24 cellular contexts compared by ENCODE assay signal in genomic region chr13:26562538-26562890, GRCh38. TPM values are rescaled to one million over a fixed set of nuclear protein-coding genes. Genes with fewer than 3 reads are reported as not detected.
A peak's percentile ranks its signal among the peaks of the same experiment; 100 is the strongest.
DNase-seq lines count a peak whose midpoint lies in the region; ATAC-seq and TF ChIP-seq lines count a peak whose summit lies in the region.
"Had no signal": no experiment of that assay in that cellular context is flagged by ENCODE, and none has a peak within 500 bp of the region (broad histone marks: within the 10 kb centered on the region; RNA-seq: fewer than 3 reads in every experiment).

No MANE protein-coding gene starts in this region.

- H3K36me3 ChIP-seq in SK-N-SH (replicated peaks in 1 of 2; ENCODE audit: control insufficient read depth in 1 of 2, insufficient read depth in 2 of 2, low read length in 1 of 2): no peaks in the 10 kb centered on the region
- no peaks in the 10 kb centered on the region for H3K36me3 ChIP-seq in suprapubic skin
- no peaks in the 10 kb centered on the region for H3K36me3 ChIP-seq in CD8-positive, alpha-beta T cell (ENCODE audit: insufficient read depth, low read length)
- H3K36me3 ChIP-seq: heart left ventricle had no signal

- H3F3A ChIP-seq in SK-N-SH (replicated peaks; ENCODE audit: insufficient read depth): peaks cover 7% of the 10 kb centered on the region

- H3K36me3 Mint-ChIP-seq in HFFc6 (ENCODE audit: low read depth): peaks cover 9% of the 10 kb centered on the region
- no peaks in the 10 kb centered on the region for H3K36me3 Mint-ChIP-seq in CD8-positive, alpha-beta T cell
- H3K36me3 Mint-ChIP-seq: CD4-positive, alpha-beta memory T cell; naive B cell had no signal

- H2AFZ ChIP-seq in SK-N-SH (ENCODE audit: low read depth): no peak overlapping the region

- H3K9me2 ChIP-seq in SK-N-SH: no peaks in the 10 kb centered on the region

- H4K20me1 ChIP-seq in SK-N-SH (ENCODE audit: insufficient read depth): peaks cover 23% of the 10 kb centered on the region; the same call in 1 of the 2 replicates

- DNase-seq in HFFc6 (peak; percentile 20), SK-N-SH (peak; percentile 80), fibroblast of the aortic adventitia (ENCODE audit: low read depth) (peak; percentile 57), suprapubic skin (ENCODE audit: low spot score in 2 of 2) (no peak), retina (no peak)
- DNase-seq in CD8-positive, alpha-beta T cell: no peak
- DNase-seq: activated B cell treated with CpG ODN at 0.5 μM for 24 hours; activated naive CD4-positive, alpha-beta T cell treated with anti-CD3 and anti-CD28 coated beads for 36 hours; anterior cingulate cortex; CD4-positive, alpha-beta memory T cell; foreskin fibroblast; GDM1; heart left ventricle; Kasumi-1; kidney glomerular epithelial cell; naive B cell; NCI-H1048; NCI-H1930; NCI-H774; stimulated activated CD4-positive, alpha-beta T cell treated with anti-CD3 and anti-CD28 coated beads, Interleukin-12 subunit alpha, Interleukin-12 subunit beta, amount 100 ng/mL, for 4 hours; stimulated activated CD4-positive, alpha-beta T cell treated with anti-CD3 and anti-CD28 coated beads, Interleukin-4, amount 100 ng/mL, for 4 hours; stimulated activated naive CD4-positive, alpha-beta T cell had no signal

- H3K4me1 Mint-ChIP-seq in HFFc6 (ENCODE audit: low read depth): peaks cover 49% of the 10 kb centered on the region
- peaks cover 8% of the 10 kb centered on the region for H3K4me1 Mint-ChIP-seq in CD8-positive, alpha-beta T cell (ENCODE audit: low read depth)

- peaks cover 0 to 24% of the 10 kb centered on the region in 2 experiments; a peak in 2 of 4 replicates for H3K4me1 ChIP-seq in SK-N-SH (ENCODE audit: control insufficient read depth in 1 of 2, insufficient read depth in 2 of 2, low read depth in 1 of 2, low read length in 1 of 2)
- H3K4me1 ChIP-seq in suprapubic skin: peaks cover 17% of the 10 kb centered on the region
- no peaks in the 10 kb centered on the region for H3K4me1 ChIP-seq in CD8-positive, alpha-beta T cell (ENCODE audit: insufficient read depth, low read length)

- intact Hi-C loops in CD8-positive, alpha-beta T cell (cut with DNase I, micrococcal nuclease): no loop called here

- no peaks in the 10 kb centered on the region for H3K9me3 Mint-ChIP-seq in HFFc6
- H3K9me3 Mint-ChIP-seq in CD8-positive, alpha-beta T cell: no peaks in the 10 kb centered on the region
- H3K9me3 Mint-ChIP-seq: activated B cell treated with CpG ODN at 0.5 μM for 24 hours; activated naive CD4-positive, alpha-beta T cell treated with anti-CD3 and anti-CD28 coated beads for 36 hours; central memory CD8-positive, alpha-beta T cell had no signal

- H3K4me3 Mint-ChIP-seq in HFFc6: peak overlapping the region; percentile 29; the same call in 1 of the 2 replicates
- H3K4me3 Mint-ChIP-seq in CD8-positive, alpha-beta T cell: no peak overlapping the region
- H3K4me3 Mint-ChIP-seq: activated B cell treated with CpG ODN at 0.5 μM for 24 hours; activated naive CD4-positive, alpha-beta T cell treated with anti-CD3 and anti-CD28 coated beads for 36 hours; CD4-positive, alpha-beta memory T cell; central memory CD8-positive, alpha-beta T cell; naive B cell had no signal

- TF ChIP-seq EP300 in SK-N-SH (IDR thresholded peaks at IDR 0.05; ENCODE audit: borderline replicate concordance in 1 of 2, low read depth in 1 of 2, low read length in 1 of 2) (peak in 1 of 2 experiments; percentile 72; a peak in 2 of 4 replicates), suprapubic skin (IDR thresholded peaks at IDR 0.05) (no peak)

- H3K4me2 ChIP-seq in SK-N-SH: peak overlapping the region; percentile 4; the same call in 1 of the 2 replicates

- H3K4me3 ChIP-seq in SK-N-SH (ENCODE audit: low read depth in 2 of 2, low read length in 1 of 2): no peak overlapping the region
- H3K4me3 ChIP-seq in fibroblast of the aortic adventitia (ENCODE audit: low read depth, low read length): no peak overlapping the region
- no peak overlapping the region for H3K4me3 ChIP-seq in suprapubic skin
- no peak overlapping the region for H3K4me3 ChIP-seq in CD8-positive, alpha-beta T cell (ENCODE audit: low read depth, low read length)
- H3K4me3 ChIP-seq: heart left ventricle had no signal

- no peaks in the 10 kb centered on the region for H3K9me3 ChIP-seq in SK-N-SH
- no peaks in the 10 kb centered on the region for H3K9me3 ChIP-seq in suprapubic skin
- no peaks in the 10 kb centered on the region for H3K9me3 ChIP-seq in CD8-positive, alpha-beta T cell (ENCODE audit: low read length)
- H3K9me3 ChIP-seq: heart left ventricle had no signal

- TF ChIP-seq RAD21 in SK-N-SH (IDR thresholded peaks at IDR 0.05; ENCODE audit: low read length): no peak

- no peaks in the 10 kb centered on the region for H3K27me3 Mint-ChIP-seq in HFFc6 (ENCODE audit: insufficient read depth)
- H3K27me3 Mint-ChIP-seq in CD8-positive, alpha-beta T cell (ENCODE audit: low read depth): peaks cover 31% of the 10 kb centered on the region

- H3K27ac Mint-ChIP-seq in HFFc6: no peak overlapping the region
- no peak overlapping the region for H3K27ac Mint-ChIP-seq in CD8-positive, alpha-beta T cell
- H3K27ac Mint-ChIP-seq: activated B cell treated with CpG ODN at 0.5 μM for 24 hours; activated naive CD4-positive, alpha-beta T cell treated with anti-CD3 and anti-CD28 coated beads for 36 hours; CD4-positive, alpha-beta memory T cell; naive B cell had no signal

- H3K27ac ChIP-seq in SK-N-SH (ENCODE audit: low read depth in 2 of 2, low read length in 1 of 2) (peak overlapping the region in 1 of 2 experiments; percentile 44; a peak in 2 of 4 replicates), suprapubic skin (peak overlapping the region; percentile 67)
- no peak overlapping the region for H3K27ac ChIP-seq in CD8-positive, alpha-beta T cell (ENCODE audit: low read depth, low read length)
- H3K27ac ChIP-seq: heart left ventricle had no signal

- H3K79me2 ChIP-seq in SK-N-SH (ENCODE audit: insufficient read depth): peaks cover 92% of the 10 kb centered on the region

- 38% methylated on average over 2 of the region's 2 CpGs for WGBS in SK-N-SH (ENCODE audit: low lambda C conversion rate)
- WGBS in suprapubic skin: 71% methylated on average over 1 of the region's 2 CpGs

- ATAC-seq in CD8-positive, alpha-beta T cell: no peak
- ATAC-seq in GM21360 (IDR thresholded peaks at IDR 0.05; ENCODE audit: unreplicated experiment): no peak

- no peak for TF ChIP-seq POLR2A in suprapubic skin (IDR thresholded peaks at IDR 0.05)

- H3K27me3 ChIP-seq in SK-N-SH (ENCODE audit: insufficient read depth): no peaks in the 10 kb centered on the region
- H3K27me3 ChIP-seq in suprapubic skin: peaks cover 7% of the 10 kb centered on the region
- H3K27me3 ChIP-seq in CD8-positive, alpha-beta T cell (ENCODE audit: insufficient read depth, low read length): peaks cover 6% of the 10 kb centered on the region

- POLR2A ChIA-PET in SK-N-SH (lab: Yijun Ruan, JAX): no interaction called here
- POLR2A ChIA-PET in CD8-positive, alpha-beta T cell (lab: Charles Lee): no interaction called here

- CTCF ChIA-PET in SK-N-SH (lab: Yijun Ruan, JAX): interaction anchor here (1.0 to 1.7 kb wide), 4 partner anchors 13 to 377 kb away, joined by 3 to 4 read pairs (median 3); no protein-coding TSS in a partner anchor
- CTCF ChIA-PET in CD8-positive, alpha-beta T cell (lab: Charles Lee): no interaction called here

- TF ChIP-seq CTCF in HFFc6 (IDR thresholded peaks at IDR 0.05) (no peak), SK-N-SH (IDR thresholded peaks at IDR 0.05) (no peak), fibroblast of the aortic adventitia (IDR thresholded peaks at IDR 0.05; ENCODE audit: insufficient read depth, low read length) (no peak), suprapubic skin (IDR thresholded peaks at IDR 0.05) (no peak)
- TF ChIP-seq CTCF in CD8-positive, alpha-beta T cell (IDR thresholded peaks at IDR 0.05): no peak

- H3K9ac ChIP-seq in SK-N-SH: no peak overlapping the region

TF ChIP-seq in SK-N-SH, 30 proteins besides CTCF, POLR2A, EP300 and RAD21 (continues in another document):
- TF ChIP-seq GABPA (IDR thresholded peaks at IDR 0.05; ENCODE audit: low read depth): no peak
- TF ChIP-seq TCF12 (IDR thresholded peaks at IDR 0.05): peak; percentile 44; the same call in 1 of the 2 replicates
- TF ChIP-seq IRF3 (IDR thresholded peaks at IDR 0.05; ENCODE audit: low read depth, low read length): no peak
- TF ChIP-seq CHD2 (IDR thresholded peaks at IDR 0.05; ENCODE audit: low read length, partially characterized antibody): peak; percentile 56
- TF ChIP-seq NRF1 (IDR thresholded peaks at IDR 0.05; ENCODE audit: low read depth, low read length): no peak
- no peak for TF ChIP-seq SMC3 (IDR thresholded peaks at IDR 0.05; ENCODE audit: low read depth, low read length)
- peak; percentile 43; the same call in 1 of the 2 replicates for TF ChIP-seq FOXJ3 (CRISPR knock-in tag; IDR thresholded peaks at IDR 0.05)
- peak; percentile 49; the same call in 1 of the 2 replicates for TF ChIP-seq PBX3 (IDR thresholded peaks at IDR 0.05)
- no peak for TF ChIP-seq FOSL2 (IDR thresholded peaks at IDR 0.05; ENCODE audit: borderline replicate concordance, low read depth)
- TF ChIP-seq RCOR1 (IDR thresholded peaks at IDR 0.05; ENCODE audit: low read length): peak; percentile 83

RNA-seq across cellular contexts. Expression of gene WASF3, which starts 5.0 kb away (rescaled TPM):
- 10 to 100 TPM; 26.4 to 32.9 (median 28.2) TPM for total RNA-seq in HFFc6 (2021; fragmentation: NEBNext Ultra II Directional; extraction: Animal tissue kit (Norgen Biotek cat#: 25700))
- polyA plus RNA-seq in SK-N-SH (2012; rRNA removed): 10.4 and 12.8 TPM in 2 replicates
- polyA plus RNA-seq in SK-N-SH (2012; cell fraction: cytosol; rRNA removed): 14.4 and 14.8 TPM in 2 replicates
- 13.8 and 19.2 TPM in 2 replicates for polyA plus RNA-seq in SK-N-SH (2012; cell fraction: nucleus; rRNA removed)
- 11.7 and 13.5 TPM in 2 replicates for total RNA-seq in fibroblast of the aortic adventitia (ENCODE audit: low replicate concordance)
- 10 to 100 TPM in 1 of 4 donors, 1 to 10 TPM in 3; 5.7 to 11.4 (median 7.2) TPM for total RNA-seq in suprapubic skin
- total RNA-seq in CD8-positive, alpha-beta T cell: not detected
- total RNA-seq: activated naive CD4-positive, alpha-beta T cell treated with anti-CD3 and anti-CD28 coated beads for 36 hours; CD4-positive, alpha-beta memory T cell had no signal
- polyA plus RNA-seq: CD4-positive, alpha-beta memory T cell had no signal

Comparison
In these comparisons a context has a peak if more than half of its experiments do, and no peak if none do; other contexts are left out.
1. DNase-seq: peak in HFFc6 (single experiment), SK-N-SH (single experiment) and fibroblast of the aortic adventitia (single experiment); none in suprapubic skin (0 of 2), retina (single experiment) and CD8-positive, alpha-beta T cell (0 of 7).
2. RNA of gene WASF3, which starts 5.0 kb away (total RNA-seq): 26.4 to 32.9 TPM in HFFc6, 11.7 to 13.5 TPM in fibroblast of the aortic adventitia and 5.7 to 11.4 TPM in suprapubic skin; not detected in CD8-positive, alpha-beta T cell; every median in the first group is over 4 times any median in the second.